8 cellular contexts compared by ENCODE assay signal in the genomic region with DNA sequence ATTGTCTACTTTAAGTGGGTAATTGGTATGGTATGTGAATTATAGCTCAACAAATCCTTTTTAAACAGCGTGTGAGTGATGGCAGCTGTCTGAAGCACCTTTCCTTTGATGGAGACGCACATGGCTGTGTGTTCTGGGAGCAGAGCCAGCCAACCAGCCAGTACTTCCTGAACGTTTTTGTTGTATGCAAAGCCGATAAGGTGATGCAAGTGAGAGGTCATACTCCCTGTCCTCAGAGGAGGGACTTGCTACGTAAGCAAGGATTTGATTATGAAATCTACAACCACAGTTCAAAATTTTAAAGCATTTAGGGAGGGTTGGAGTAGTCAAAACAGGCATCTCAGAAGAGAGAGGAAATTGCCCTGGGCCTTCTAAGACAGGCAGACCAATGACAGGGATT. TPM values are rescaled to one million over a fixed set of nuclear protein-coding genes. Genes with fewer than 3 reads are reported as not detected.
A peak's percentile ranks its signal among the peaks of the same experiment; 100 is the strongest.
DNase-seq lines count a peak whose midpoint lies in the region; ATAC-seq, FAIRE-seq and TF ChIP-seq lines count a peak whose summit lies in the region.

No MANE protein-coding gene starts in this region.

- H3K36me3 Mint-ChIP-seq in astrocyte (ENCODE audit: low read depth, unreplicated experiment) (no peaks in the 10 kb centered on the region), neural progenitor cell (no peaks in the 10 kb centered on the region)

- peaks cover 3% of the 10 kb centered on the region for H3K9me3 Mint-ChIP-seq in astrocyte (ENCODE audit: unreplicated experiment)
- no peaks in the 10 kb centered on the region for H3K9me3 Mint-ChIP-seq in neural progenitor cell

- H4K20me1 ChIP-seq in astrocyte (ENCODE audit: insufficient read depth, low read length): no peaks in the 10 kb centered on the region
- H4K20me1 ChIP-seq in neural progenitor cell (ENCODE audit: low read depth): no peaks in the 10 kb centered on the region

- H3K79me2 ChIP-seq in astrocyte (ENCODE audit: insufficient read depth, low read length) (no peaks in the 10 kb centered on the region), neural progenitor cell (ENCODE audit: low read depth) (peaks cover 5% of the 10 kb centered on the region)

- H3K4me3 ChIP-seq in astrocyte (ENCODE audit: insufficient read depth, low read depth, low read length) (no peak overlapping the region), lung (no peak overlapping the region), neural progenitor cell (no peak overlapping the region)

- ATAC-seq in lung (ENCODE audit: insufficient read depth, low FRiP score): peak; percentile 44

- H3K27me3 ChIP-seq in astrocyte (ENCODE audit: insufficient read depth, low read length): peaks cover 12% of the 10 kb centered on the region
- no peaks in the 10 kb centered on the region for H3K27me3 ChIP-seq in lung (ENCODE audit: control insufficient read depth, insufficient read depth)
- H3K27me3 ChIP-seq in neural progenitor cell: no peaks in the 10 kb centered on the region

- H3K36me3 ChIP-seq in astrocyte (ENCODE audit: insufficient read depth, low read length) (no peaks in the 10 kb centered on the region), lung (ENCODE audit: control insufficient read depth in 2 of 2, insufficient read depth in 2 of 2, low read length in 2 of 2) (no peaks in the 10 kb centered on the region), neural progenitor cell (no peaks in the 10 kb centered on the region)

- H3K4me3 Mint-ChIP-seq in astrocyte (ENCODE audit: unreplicated experiment) (no peak overlapping the region), neural progenitor cell (no peak overlapping the region)

- H3K4me1 ChIP-seq in astrocyte (ENCODE audit: insufficient read depth, low read length) (no peaks in the 10 kb centered on the region), lung (ENCODE audit: control insufficient read depth in 2 of 2, insufficient read depth in 2 of 2, low read length in 2 of 2) (peaks cover 0 to 3% of the 10 kb centered on the region in 2 donors), neural progenitor cell (peaks cover 27% of the 10 kb centered on the region)

- H3K27ac Mint-ChIP-seq in astrocyte (ENCODE audit: unreplicated experiment): no peak overlapping the region
- H3K27ac Mint-ChIP-seq in neural progenitor cell: no peak overlapping the region

- H3K27me3 Mint-ChIP-seq in astrocyte (ENCODE audit: low read depth, unreplicated experiment) (peaks cover 12% of the 10 kb centered on the region), neural progenitor cell (ENCODE audit: insufficient read depth, low read depth) (no peaks in the 10 kb centered on the region)

- H3K4me1 Mint-ChIP-seq in astrocyte (ENCODE audit: low read depth, unreplicated experiment) (peaks cover 6% of the 10 kb centered on the region), neural progenitor cell (peaks cover 14% of the 10 kb centered on the region)

- DNase-seq in Daoy (ENCODE audit: low read depth) (peak; percentile 52), NCI-H2029 (lab: John Stamatoyannopoulos, UW) (peak; percentile 49), astrocyte (ENCODE audit: low read depth) (peak; percentile 63), lung (ENCODE audit: low spot score) (peak; percentile 37), OCI-M2 (lab: John Stamatoyannopoulos, UW; ENCODE audit: unreplicated experiment) (no peak), neural progenitor cell (ENCODE audit: low spot score) (no peak), putamen (ENCODE audit: low spot score) (no peak)
- DNase-seq in stimulated activated CD4-positive, alpha-beta T cell treated with anti-CD3 and anti-CD28 coated beads, Interleukin-4, amount 100 ng/mL, for 1 hour: no peak

- no peak for FAIRE-seq in astrocyte (lab: Jason Lieb, UNC)

- 7 to 9% methylated on average over 5 of the region's 5 CpGs for WGBS in lung, 2 donors

- H3F3A ChIP-seq in neural progenitor cell (ENCODE audit: low read depth): peaks cover 23% of the 10 kb centered on the region

- H3K9ac ChIP-seq in astrocyte (ENCODE audit: low read length) (no peak overlapping the region), neural progenitor cell (no peak overlapping the region)

- TF ChIP-seq CTCF in astrocyte (IDR thresholded peaks at IDR 0.05; ENCODE audit: insufficient read depth, low read depth, low read length) (no peak), lung (IDR thresholded peaks at IDR 0.05; ENCODE audit: control extremely low read depth, extremely low read depth) (no peak), neural progenitor cell (IDR thresholded peaks at IDR 0.05) (no peak)

- no peak overlapping the region for H3K27ac ChIP-seq in astrocyte (ENCODE audit: low read depth, low read length)
- H3K27ac ChIP-seq in lung (ENCODE audit: low read depth in 1 of 2, low read length in 1 of 2): no peak overlapping the region
- no peak overlapping the region for H3K27ac ChIP-seq in neural progenitor cell

- H3K9me3 ChIP-seq in astrocyte (ENCODE audit: insufficient read depth, low read depth, low read length) (no peaks in the 10 kb centered on the region), lung (ENCODE audit: control insufficient read depth in 2 of 2, insufficient read depth in 1 of 2, low read length in 1 of 2) (no peaks in the 10 kb centered on the region), neural progenitor cell (ENCODE audit: low read depth) (no peaks in the 10 kb centered on the region)

- H2AFZ ChIP-seq in astrocyte (ENCODE audit: low read depth, low read length): no peak overlapping the region
- H2AFZ ChIP-seq in neural progenitor cell (replicated peaks): no peak overlapping the region

- H3K4me2 ChIP-seq in astrocyte (ENCODE audit: low read length) (no peak overlapping the region), neural progenitor cell (no peak overlapping the region)

RNA-seq across cellular contexts. Expression of a gene that starts 28.1 kb away (rescaled TPM):
- 0.27 and 1.5 TPM in 2 replicates for total RNA-seq in Daoy (2014; rRNA removed; shearing (Covaris generic))
- total RNA-seq in astrocyte: 3.3 and 4.8 TPM in 2 replicates
- total RNA-seq in lung: 10 to 100 TPM in 1 of 2 donors, 1 to 10 TPM in 1; 8.1 to 15.9 TPM
- 1 to 10 TPM; 1.8 to 5.8 TPM for polyA plus RNA-seq in lung
- total RNA-seq in neural progenitor cell (ENCODE audit: low replicate concordance): 22.8 and 44.8 TPM in 2 replicates

Comparison
In these comparisons a context has a peak if more than half of its experiments do, and no peak if none do; other contexts are left out.
1. DNase-seq: peak in Daoy (single experiment), NCI-H2029 (single experiment), astrocyte (single experiment) and lung (single experiment); none in OCI-M2 (single experiment), stimulated activated CD4-positive, alpha-beta T cell treated with anti-CD3 and anti-CD28 coated beads, Interleukin-4, amount 100 ng/mL, for 1 hour (single experiment), neural progenitor cell (single experiment) and putamen (single experiment).